In genomic region chr20:31719644-31720485, GRCh38 we compare ENCODE assay signal across 8 cellular contexts. TPM values are rescaled to one million over a fixed set of nuclear protein-coding genes. Genes with fewer than 3 reads are reported as not detected.
DNase-seq lines count a peak whose midpoint lies in the region; ATAC-seq, FAIRE-seq and TF ChIP-seq lines count a peak whose summit lies in the region.

No MANE protein-coding gene starts in this region.

- no peaks in the 10 kb centered on the region for H3K27me3 Mint-ChIP-seq in memory B cell

- no peaks in the 10 kb centered on the region for H3K9me3 Mint-ChIP-seq in memory B cell

- H3K36me3 Mint-ChIP-seq in memory B cell, result peaks cover 8% of the 10 kb centered on the region

- DNase-seq in EL (peak; percentile 82), NCI-H226 (peak; percentile 72), caudate nucleus (lab: John Stamatoyannopoulos, UW) (peak in 25 of 61 donors; percentile 12 to 72 (median 31)), memory B cell (ENCODE audit: low spot score in 2 of 2) (no peak), urothelium cell line (ENCODE audit: low spot score) (peak; percentile 75), CD1c-positive myeloid dendritic cell (ENCODE audit: extremely low spot score) (no peak), GM12892 (ENCODE audit: insufficient read length) (no peak)

- TF ChIP-seq POLR2A in GM12892 (IDR thresholded peaks at IDR 0.05; ENCODE audit: low read depth, low read length), result no peak

- H3K4me1 Mint-ChIP-seq in memory B cell, result peaks cover 54% of the 10 kb centered on the region

- peak overlapping the region; percentile 97 for H3K27ac Mint-ChIP-seq in memory B cell

- peak overlapping the region; percentile 96 for H3K4me3 Mint-ChIP-seq in memory B cell

- ATAC-seq in memory B cell (ENCODE audit: low read depth) (no peak), GM18858 (IDR thresholded peaks at IDR 0.05; ENCODE audit: unreplicated experiment) (no peak)

- FAIRE-seq in urothelium cell line (lab: Jason Lieb, UNC) (no peak), GM12892 (lab: Jason Lieb, UNC) (no peak)

- peak overlapping the region; percentile 100 for H3K27ac ChIP-seq in caudate nucleus (ENCODE audit: low read depth, low read length)

RNA-seq across cellular contexts. Expression of gene BCL2L1, which starts 2.8 kb away (rescaled TPM):
- polyA plus RNA-seq in GM12892 (2012; ENCODE audit: missing spikeins), result 45.0 TPM

RNA-seq across cellular contexts. Expression of gene TPX2, which starts 19.2 kb away (rescaled TPM):
- 35.8 TPM for polyA plus RNA-seq in GM12892 (2012; ENCODE audit: missing spikeins)

Comparison
In these comparisons a context has a peak if more than half of its experiments do, and no peak if none do; other contexts are left out.
1. DNase-seq: peak in EL (single experiment), NCI-H226 (single experiment) and urothelium cell line (single experiment); none in memory B cell (0 of 2), CD1c-positive myeloid dendritic cell (single experiment) and GM12892 (single experiment).